ENCODE assay signal across 18 cellular contexts in genomic region chr7:80764132-80764531, GRCh38.
A peak's percentile ranks its signal among the peaks of the same experiment; 100 is the strongest.
DNase-seq lines count a peak whose midpoint lies in the region; TF ChIP-seq lines count a peak whose summit lies in the region.
"Had no signal": no experiment of that assay in that cellular context is flagged by ENCODE, and none has a peak within 500 bp of the region (broad histone marks: within the 10 kb centered on the region; RNA-seq: fewer than 3 reads in every experiment).

No MANE protein-coding gene starts in this region.

- H3K9me3 Mint-ChIP-seq in activated naive CD4-positive, alpha-beta T cell treated with anti-CD3 and anti-CD28 coated beads, Interleukin-2, amount 10 ng/mL, durations not matched to agents 7 days and 5 days, result no peaks in the 10 kb centered on the region
- H3K9me3 Mint-ChIP-seq: activated naive CD4-positive, alpha-beta T cell treated with anti-CD3 and anti-CD28 coated beads, Interleukin-2, amount 50 U/mL, for 24 hours; naive B cell; stimulated activated effector memory CD8-positive, alpha-beta T cell treated with anti-CD3 and anti-CD28 coated beads, Interleukin-12 subunit alpha, Interleukin-12 subunit beta, amount 100 ng/mL, for 72 hours had no signal

- H3K36me3 ChIP-seq in HUES48 (ENCODE audit: control insufficient read depth, insufficient read depth, low read length) (no peaks in the 10 kb centered on the region), esophagus muscularis mucosa (no peaks in the 10 kb centered on the region)
- H3K36me3 ChIP-seq: colonic mucosa, lower lobe of right lung had no signal

- no peak for TF ChIP-seq CTCF in esophagus muscularis mucosa (IDR thresholded peaks at IDR 0.05)

- H3K4me1 Mint-ChIP-seq in activated naive CD4-positive, alpha-beta T cell treated with anti-CD3 and anti-CD28 coated beads, Interleukin-2, amount 10 ng/mL, durations not matched to agents 7 days and 5 days, result no peaks in the 10 kb centered on the region
- H3K4me1 Mint-ChIP-seq: activated naive CD4-positive, alpha-beta T cell treated with anti-CD3 and anti-CD28 coated beads, Interleukin-2, amount 50 U/mL, for 24 hours; naive B cell; stimulated activated effector memory CD8-positive, alpha-beta T cell treated with anti-CD3 and anti-CD28 coated beads, Interleukin-12 subunit alpha, Interleukin-12 subunit beta, amount 100 ng/mL, for 72 hours had no signal

- TF ChIP-seq POLR2A in esophagus muscularis mucosa (IDR thresholded peaks at IDR 0.05; ENCODE audit: low read depth), result no peak

- peaks cover 32% of the 10 kb centered on the region for H3K4me1 ChIP-seq in HUES48 (ENCODE audit: control insufficient read depth, insufficient read depth, low read length)
- H3K4me1 ChIP-seq in esophagus muscularis mucosa, result peaks cover 3 to 44% (median 40%) of the 10 kb centered on the region in 4 donors
- H3K4me1 ChIP-seq: colonic mucosa, lower lobe of right lung, psoas muscle had no signal

- no peaks in the 10 kb centered on the region for H3K27me3 Mint-ChIP-seq in activated naive CD4-positive, alpha-beta T cell treated with anti-CD3 and anti-CD28 coated beads, Interleukin-2, amount 10 ng/mL, durations not matched to agents 7 days and 5 days
- H3K27me3 Mint-ChIP-seq: activated naive CD4-positive, alpha-beta T cell treated with anti-CD3 and anti-CD28 coated beads, Interleukin-2, amount 50 U/mL, for 24 hours had no signal

- H3K4me3 ChIP-seq in HUES48 (ENCODE audit: low read depth, low read length), result peak overlapping the region; percentile 14; the same call in 1 of the 2 replicates
- no peak overlapping the region for H3K4me3 ChIP-seq in esophagus muscularis mucosa
- H3K4me3 ChIP-seq: colonic mucosa, lower lobe of right lung, psoas muscle had no signal

- DNase-seq in ELF-1 (ENCODE audit: low read depth, low spot score) (peak; percentile 75), SK-MEL-5 (ENCODE audit: low read depth, low spot score) (peak; percentile 25), iPS-NIHi11 (ENCODE audit: low spot score) (peak; percentile 46), esophagus muscularis mucosa (ENCODE audit: extremely low spot score) (no peak), cerebellum (ENCODE audit: low spot score) (no peak), kidney glomerular epithelial cell (lab: John Stamatoyannopoulos, UW) (no peak)
- no peak for DNase-seq in activated naive CD4-positive, alpha-beta T cell treated with anti-CD3 and anti-CD28 coated beads, Interleukin-2, amount 10 ng/mL, durations not matched to agents 7 days and 5 days
- DNase-seq: activated CD4-positive, alpha-beta T cell treated with anti-CD3 and anti-CD28 coated beads, Interleukin-2, amount 50 U/mL, for 1 hour; Calu3; colonic mucosa; lower lobe of right lung; naive B cell; NCI-H1436; psoas muscle had no signal

- H3K27me3 ChIP-seq in HUES48 (ENCODE audit: control insufficient read depth, insufficient read depth, low read length), result peaks cover 36% of the 10 kb centered on the region
- H3K27me3 ChIP-seq in esophagus muscularis mucosa, result no peaks in the 10 kb centered on the region
- H3K27me3 ChIP-seq: colonic mucosa had no signal

- CTCF ChIA-PET in activated naive CD4-positive, alpha-beta T cell treated with anti-CD3 and anti-CD28 coated beads, Interleukin-2, amount 10 ng/mL, durations not matched to agents 7 days and 5 days (lab: Charles Lee), result no interaction called here

- H3K27ac ChIP-seq in HUES48 (ENCODE audit: low read depth, low read length) (peak overlapping the region; percentile 83), esophagus muscularis mucosa (replicated peaks in 1 of 4) (no peak overlapping the region)
- H3K27ac ChIP-seq: colonic mucosa, KMS-11, lower lobe of right lung, psoas muscle had no signal

- H3K36me3 Mint-ChIP-seq in activated naive CD4-positive, alpha-beta T cell treated with anti-CD3 and anti-CD28 coated beads, Interleukin-2, amount 10 ng/mL, durations not matched to agents 7 days and 5 days, result no peaks in the 10 kb centered on the region
- H3K36me3 Mint-ChIP-seq: activated naive CD4-positive, alpha-beta T cell treated with anti-CD3 and anti-CD28 coated beads, Interleukin-2, amount 50 U/mL, for 24 hours; naive B cell; stimulated activated effector memory CD8-positive, alpha-beta T cell treated with anti-CD3 and anti-CD28 coated beads, Interleukin-12 subunit alpha, Interleukin-12 subunit beta, amount 100 ng/mL, for 72 hours had no signal

- H3K27ac Mint-ChIP-seq in activated naive CD4-positive, alpha-beta T cell treated with anti-CD3 and anti-CD28 coated beads, Interleukin-2, amount 10 ng/mL, durations not matched to agents 7 days and 5 days, result no peak overlapping the region
- H3K27ac Mint-ChIP-seq: activated naive CD4-positive, alpha-beta T cell treated with anti-CD3 and anti-CD28 coated beads, Interleukin-2, amount 50 U/mL, for 24 hours; naive B cell; stimulated activated effector memory CD8-positive, alpha-beta T cell treated with anti-CD3 and anti-CD28 coated beads, Interleukin-12 subunit alpha, Interleukin-12 subunit beta, amount 100 ng/mL, for 72 hours had no signal

- in situ Hi-C loops in SK-MEL-5 (cut with HindIII; ENCODE audit: low pct_unique_long_range_greater_than_20kb, low sequenced_read_pairs), result no loop called here

- H3K9me3 ChIP-seq in HUES48 (ENCODE audit: control insufficient read depth, insufficient read depth, low read length), result no peaks in the 10 kb centered on the region
- no peaks in the 10 kb centered on the region for H3K9me3 ChIP-seq in esophagus muscularis mucosa
- H3K9me3 ChIP-seq: colonic mucosa, lower lobe of right lung, psoas muscle had no signal

- 98% methylated on average over 2 of the region's 2 CpGs for WGBS in esophagus muscularis mucosa

- TF ChIP-seq EP300 in esophagus muscularis mucosa (IDR thresholded peaks at IDR 0.05), result no peak

- H3K4me3 Mint-ChIP-seq in activated naive CD4-positive, alpha-beta T cell treated with anti-CD3 and anti-CD28 coated beads, Interleukin-2, amount 10 ng/mL, durations not matched to agents 7 days and 5 days, result no peak overlapping the region
- H3K4me3 Mint-ChIP-seq: activated naive CD4-positive, alpha-beta T cell treated with anti-CD3 and anti-CD28 coated beads, Interleukin-2, amount 50 U/mL, for 24 hours; naive B cell; stimulated activated effector memory CD8-positive, alpha-beta T cell treated with anti-CD3 and anti-CD28 coated beads, Interleukin-12 subunit alpha, Interleukin-12 subunit beta, amount 100 ng/mL, for 72 hours had no signal

- H3K9ac ChIP-seq in HUES48 (ENCODE audit: low read depth, low read length), result no peak overlapping the region
- H3K9ac ChIP-seq: KMS-11 had no signal

- intact Hi-C loops in esophagus muscularis mucosa (cut with DNase I), result no loop called here

Comparison
In these comparisons a context has a peak if more than half of its experiments do, and no peak if none do; other contexts are left out.
1. DNase-seq: peak in ELF-1 (single experiment), SK-MEL-5 (single experiment) and iPS-NIHi11 (single experiment); none in esophagus muscularis mucosa (single experiment), cerebellum (single experiment), kidney glomerular epithelial cell (single experiment) and activated naive CD4-positive, alpha-beta T cell treated with anti-CD3 and anti-CD28 coated beads, Interleukin-2, amount 10 ng/mL, durations not matched to agents 7 days and 5 days (single experiment).